1 cellular context compared by ENCODE assay signal in genomic region chr14:33808187-33808586, GRCh38.
TF ChIP-seq lines count a peak whose summit lies in the region.

No MANE protein-coding gene starts in this region.

TF ChIP-seq in HepG2, 621 proteins besides CTCF, POLR2A, EP300 and RAD21 (continued from another document):
- TF ChIP-seq ZNF276 (CRISPR knock-in tag; IDR thresholded peaks at IDR 0.05; ENCODE audit: low read depth) (no peak), JUNB (CRISPR knock-in tag; IDR thresholded peaks at IDR 0.05; ENCODE audit: borderline replicate concordance) (no peak), TRIM22 (IDR thresholded peaks at IDR 0.05) (0 out of 2 replicates have a peak, but pooled peaks have one; percentile 86), GATA4 (IDR thresholded peaks at IDR 0.05; ENCODE audit: borderline replicate concordance, low read depth) (no peak), USF2 (IDR thresholded peaks at IDR 0.05; ENCODE audit: low read depth, low read length) (peak; percentile 74), USF2 (CRISPR knock-in tag; IDR thresholded peaks at IDR 0.05; ENCODE audit: borderline replicate concordance) (no peak), NR2C2 (CRISPR knock-in tag; IDR thresholded peaks at IDR 0.05; ENCODE audit: borderline replicate concordance) (no peak), ZNF121 (CRISPR knock-in tag; IDR thresholded peaks at IDR 0.05) (no peak)
